ENCODE assay signal across 8 cellular contexts in the genomic region with DNA sequence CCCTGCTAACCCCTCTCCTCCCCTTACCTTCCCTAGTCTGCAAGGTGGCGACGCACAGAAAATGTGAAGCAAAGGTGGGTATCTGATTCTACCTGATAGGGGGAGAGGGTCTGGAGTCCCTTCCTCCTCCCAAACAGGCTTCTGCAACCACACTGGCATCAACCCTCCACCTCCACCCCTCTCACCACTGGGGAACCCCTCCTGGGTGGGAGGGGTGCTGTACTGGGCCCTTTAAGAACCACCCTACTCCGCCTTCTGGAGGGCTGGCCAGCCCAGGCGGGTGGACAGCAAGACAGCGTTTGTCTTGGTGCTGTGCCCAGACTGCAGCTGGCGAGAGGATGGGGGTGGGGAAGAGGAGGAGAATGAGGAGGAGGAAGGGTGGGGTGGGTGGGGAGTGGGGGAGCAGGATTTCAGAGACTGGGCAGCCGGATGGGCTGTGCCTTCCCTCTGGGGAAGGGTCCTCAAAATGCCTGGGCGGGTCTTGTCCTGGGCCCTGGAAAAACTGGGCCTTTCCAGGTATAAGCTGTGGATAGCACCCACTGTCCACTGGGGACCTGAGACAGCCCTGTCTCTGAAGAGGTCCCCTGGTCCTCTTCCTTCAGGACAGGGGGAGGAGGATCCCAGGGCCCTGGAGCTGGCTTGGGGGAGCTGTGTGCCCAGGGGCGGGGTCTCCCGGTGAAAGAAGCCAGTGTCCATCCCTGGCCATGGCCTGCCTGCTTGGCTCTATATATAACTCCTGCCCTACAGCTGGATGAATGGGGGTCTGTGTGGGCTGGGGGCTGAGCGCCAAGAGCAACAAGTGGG. TPM values are rescaled to one million over a fixed set of nuclear protein-coding genes. Genes with fewer than 3 reads are reported as not detected.
A peak's percentile ranks its signal among the peaks of the same experiment; 100 is the strongest.
DNase-seq lines count a peak whose midpoint lies in the region; ATAC-seq and TF ChIP-seq lines count a peak whose summit lies in the region.

No MANE protein-coding gene starts in this region.

- no peak for DNase-seq in BJ (ENCODE audit: low read depth)
- no peak for DNase-seq in NT2/D1 (ENCODE audit: low read depth, low spot score)
- DNase-seq in fibroblast of lung (ENCODE audit: low read depth in 2 of 2): peak; percentile 81 to 92
- DNase-seq in nucleus accumbens (lab: John Stamatoyannopoulos, UW): peak in 55 of 56 donors; percentile 53 to 96 (median 87)
- no peak for DNase-seq in GF-D8 (lab: John Stamatoyannopoulos, UW)
- no peak for DNase-seq in CD1c-positive myeloid dendritic cell (ENCODE audit: extremely low spot score)

- H3K27me3 ChIP-seq in BJ (ENCODE audit: control insufficient read depth, insufficient read depth, low read length): no peaks in the 10 kb centered on the region
- H3K27me3 ChIP-seq in NT2/D1 (ENCODE audit: insufficient read depth, insufficient read length): peaks cover 3% of the 10 kb centered on the region
- no peaks in the 10 kb centered on the region for H3K27me3 ChIP-seq in fibroblast of lung (ENCODE audit: control insufficient read depth, insufficient read depth, low read length)

- no peaks in the 10 kb centered on the region for H3K9me3 ChIP-seq in NT2/D1 (ENCODE audit: insufficient read depth, low read length)
- H3K9me3 ChIP-seq in fibroblast of lung (ENCODE audit: control insufficient read depth, insufficient read depth, low read depth, low read length): no peaks in the 10 kb centered on the region

- H2AFZ ChIP-seq in fibroblast of lung (ENCODE audit: low read length): no peak overlapping the region

- CTCF ChIA-PET in BJ (lab: Yijun Ruan, JAX): interaction anchor here (0.7 to 16.5 kb wide), 7 partner anchors 8 to 168 kb away, joined by 3 to 285 read pairs (median 4); partner anchors contain the start of gene IGFBP6

- 0 out of 2 replicates have a peak, but pooled peaks have one; percentile 1 for TF ChIP-seq CTCF in BJ (IDR thresholded peaks at IDR 0.05; ENCODE audit: insufficient read depth, low read depth, low read length)
- TF ChIP-seq CTCF in fibroblast of lung (conservative IDR thresholded peaks at IDR 0.05 in 1 of 2, IDR thresholded peaks at IDR 0.05 in 1 of 2; ENCODE audit: low read depth in 1 of 2, low read length in 2 of 2): no peak

- H3K36me3 ChIP-seq in BJ (ENCODE audit: control insufficient read depth, insufficient read depth, low read length): peaks cover 14% of the 10 kb centered on the region
- H3K36me3 ChIP-seq in NT2/D1 (ENCODE audit: insufficient read depth, insufficient read length, low read length): peaks cover 8% of the 10 kb centered on the region
- H3K36me3 ChIP-seq in fibroblast of lung (ENCODE audit: control insufficient read depth, insufficient read depth, low read length): peaks cover 19% of the 10 kb centered on the region

- peak overlapping the region; percentile 97 for H3K4me2 ChIP-seq in fibroblast of lung (ENCODE audit: extremely low read depth, insufficient read depth, low read length)

- H3K4me1 ChIP-seq in NT2/D1 (ENCODE audit: insufficient read depth, insufficient read length) (peaks cover 48% of the 10 kb centered on the region), fibroblast of lung (ENCODE audit: control insufficient read depth, extremely low read depth, insufficient read depth, low read length) (peaks cover 37% of the 10 kb centered on the region)

- peak overlapping the region; percentile 95 for H3K27ac ChIP-seq in fibroblast of lung (ENCODE audit: insufficient read depth, low read length)

- H3K4me3 ChIP-seq in BJ (ENCODE audit: low read depth, low read length) (peak overlapping the region; percentile 9; the same call in 1 of the 2 replicates), NT2/D1 (ENCODE audit: insufficient read length, low read depth) (no peak overlapping the region), fibroblast of lung (replicated peaks in 1 of 4; ENCODE audit: control extremely low read depth in 1 of 4, insufficient read depth in 1 of 4, low read depth in 3 of 4, low read length in 4 of 4) (peak overlapping the region in 3 of 4 experiments; percentile 27 to 90 (median 83))

- POLR2A ChIA-PET in BJ (lab: Charles Lee): interaction anchor here (0.6 kb wide), 1 partner anchor 656 kb away, joined by 3 read pairs; no protein-coding TSS in a partner anchor

- H3K9ac ChIP-seq in NT2/D1 (ENCODE audit: insufficient read length, low read depth): peak overlapping the region; percentile 58
- H3K9ac ChIP-seq in fibroblast of lung (ENCODE audit: insufficient read depth, low read length): peak overlapping the region; percentile 26

- ATAC-seq in HG02678 (IDR thresholded peaks at IDR 0.05; ENCODE audit: unreplicated experiment) (no peak), HG02870 (IDR thresholded peaks at IDR 0.05; ENCODE audit: unreplicated experiment) (no peak)

- H3K79me2 ChIP-seq in fibroblast of lung (ENCODE audit: control insufficient read depth, insufficient read depth, low read length): peaks cover 25% of the 10 kb centered on the region

- no peaks in the 10 kb centered on the region for H4K20me1 ChIP-seq in fibroblast of lung (ENCODE audit: control insufficient read depth, extremely low read depth, insufficient read depth, low read length)

RNA-seq across cellular contexts. Expression of gene TNS2, which starts 2.8 kb away (rescaled TPM):
- polyA plus RNA-seq in BJ (2011; rRNA removed): 27.2 and 73.9 TPM in 2 replicates
- 66.9 and 86.6 TPM in 2 replicates for polyA minus RNA-seq in BJ (2011; rRNA and poly(A)+ RNA removed)
- 52.4 and 60.6 TPM in 2 replicates for total RNA-seq in fibroblast of lung
- polyA plus RNA-seq in fibroblast of lung: 35.3 and 45.5 TPM in 2 replicates
- polyA plus RNA-seq in fibroblast of lung (2012): 52.3 and 54.6 TPM in 2 replicates
- polyA minus RNA-seq in fibroblast of lung (ENCODE audit: low replicate concordance): 141 and 176 TPM in 2 replicates

RNA-seq across cellular contexts. Expression of gene SPRYD3, which starts 26.6 kb away (rescaled TPM):
- polyA plus RNA-seq in BJ (2011; rRNA removed) (34.8 and 48.0 TPM in 2 replicates), fibroblast of lung (23.3 and 27.7 TPM in 2 replicates)
- 31.2 and 63.2 TPM in 2 replicates for polyA minus RNA-seq in BJ (2011; rRNA and poly(A)+ RNA removed)
- total RNA-seq in fibroblast of lung: 13.9 and 18.2 TPM in 2 replicates
- polyA plus RNA-seq in fibroblast of lung (2012): 25.7 and 33.1 TPM in 2 replicates
- polyA minus RNA-seq in fibroblast of lung (ENCODE audit: low replicate concordance): 67.2 and 104 TPM in 2 replicates

RNA-seq across cellular contexts. Expression of gene IGFBP6, which starts 44.8 kb away (rescaled TPM):
- polyA plus RNA-seq in BJ (2011; rRNA removed): 460 and 860 TPM in 2 replicates
- polyA minus RNA-seq in BJ (2011; rRNA and poly(A)+ RNA removed): 164 and 211 TPM in 2 replicates
- total RNA-seq in fibroblast of lung: 592 and 973 TPM in 2 replicates
- 229 and 274 TPM in 2 replicates for polyA plus RNA-seq in fibroblast of lung
- polyA plus RNA-seq in fibroblast of lung (2012): 532 and 589 TPM in 2 replicates
- 359 and 701 TPM in 2 replicates for polyA minus RNA-seq in fibroblast of lung (ENCODE audit: low replicate concordance)

RNA-seq across cellular contexts. Expression of gene EIF4B, which starts 46.4 kb away (rescaled TPM):
- polyA plus RNA-seq in BJ (2011; rRNA removed): 296 and 496 TPM in 2 replicates
- 387 and 711 TPM in 2 replicates for polyA minus RNA-seq in BJ (2011; rRNA and poly(A)+ RNA removed)
- total RNA-seq in fibroblast of lung: 1,180 and 1,819 TPM in 2 replicates
- polyA plus RNA-seq in fibroblast of lung: 380 and 466 TPM in 2 replicates
- 255 and 359 TPM in 2 replicates for polyA plus RNA-seq in fibroblast of lung (2012)
- polyA minus RNA-seq in fibroblast of lung (ENCODE audit: low replicate concordance): 698 and 797 TPM in 2 replicates

RNA-seq across cellular contexts. Expression of gene SOAT2, which starts 50.7 kb away (rescaled TPM):
- polyA plus RNA-seq in BJ (2011; rRNA removed) (0.16 and 0.34 TPM in 2 replicates), fibroblast of lung (0.12 TPM in 1 of 2 replicates, not detected in the other)
- 0.14 and 0.26 TPM in 2 replicates for polyA minus RNA-seq in BJ (2011; rRNA and poly(A)+ RNA removed)
- total RNA-seq in fibroblast of lung: under 0.01 TPM in 1 of 2 replicates, not detected in the other
- polyA plus RNA-seq in fibroblast of lung (2012): 0.06 and 0.31 TPM in 2 replicates
- polyA minus RNA-seq in fibroblast of lung (ENCODE audit: low replicate concordance): 1.7 TPM in 1 of 2 replicates, not detected in the other

Comparison
In these comparisons a context has a peak if more than half of its experiments do, and no peak if none do; other contexts are left out.
1. DNase-seq: peak in fibroblast of lung (2 of 2) and nucleus accumbens (55 of 56); none in BJ (single experiment), NT2/D1 (single experiment), GF-D8 (single experiment) and CD1c-positive myeloid dendritic cell (single experiment).